1 cellular context compared by ENCODE assay signal in the genomic region with DNA sequence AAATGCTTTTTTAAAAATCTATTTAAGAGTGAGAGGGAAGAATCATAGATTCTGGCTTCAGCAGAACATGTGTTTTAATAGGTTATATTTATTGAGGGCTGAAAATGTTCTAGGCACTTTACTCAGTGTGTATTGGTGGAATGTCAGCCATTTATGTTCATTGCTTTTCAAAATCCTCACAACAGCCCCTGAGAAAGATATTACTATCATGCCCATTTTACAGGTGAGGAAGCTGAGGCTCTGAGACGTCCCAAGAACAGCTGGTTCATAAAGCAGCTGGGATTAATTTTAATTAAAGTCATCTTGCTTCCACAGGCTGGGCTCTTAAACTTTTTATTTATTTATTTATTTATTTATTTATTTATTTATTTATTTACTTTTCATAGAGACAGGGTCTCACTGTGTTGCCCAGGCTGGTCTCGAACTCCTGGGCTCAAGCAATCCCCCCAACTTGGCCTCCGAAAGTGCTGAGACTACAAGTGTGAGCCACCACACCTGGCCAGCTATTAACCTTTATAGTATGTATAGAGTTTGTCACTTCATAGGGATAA.
TF ChIP-seq lines count a peak whose summit lies in the region.

No MANE protein-coding gene starts in this region.

TF ChIP-seq in GM12878, 131 proteins besides CTCF, POLR2A, EP300 and RAD21:
- TF ChIP-seq ZBTB33 (IDR thresholded peaks at IDR 0.05) (no peak), CREM (IDR thresholded peaks at IDR 0.05; ENCODE audit: low read depth) (no peak), PBX3 (IDR thresholded peaks at IDR 0.05; ENCODE audit: insufficient replicate concordance, low read depth, low read length) (no peak), RELA (IDR thresholded peaks at IDR 0.05; ENCODE audit: borderline replicate concordance, partially characterized antibody) (no peak), NKRF (conservative IDR thresholded peaks at IDR 0.05) (no peak), MLLT1 (IDR thresholded peaks at IDR 0.05) (no peak), SIX5 (IDR thresholded peaks at IDR 0.05; ENCODE audit: low read depth, low read length, severe bottlenecking) (no peak), BHLHE40 (IDR thresholded peaks at IDR 0.05; ENCODE audit: borderline replicate concordance in 1 of 2, low read depth in 2 of 2, low read length in 1 of 2) (no peak), ZNF384 (IDR thresholded peaks at IDR 0.05; ENCODE audit: borderline replicate concordance, low read depth, low read length) (no peak), SMARCA5 (IDR thresholded peaks at IDR 0.05) (no peak), MEF2B (IDR thresholded peaks at IDR 0.05; ENCODE audit: partially characterized antibody, poor library complexity, severe bottlenecking) (no peak), RFX5 (IDR thresholded peaks at IDR 0.05; ENCODE audit: low read depth, low read length) (no peak), HCFC1 (IDR thresholded peaks at IDR 0.05; ENCODE audit: low read length) (no peak), EZH2 (IDR thresholded peaks at IDR 0.05; ENCODE audit: borderline replicate concordance, control insufficient read depth, low read depth, low read length) (no peak), RB1 (IDR thresholded peaks at IDR 0.05; ENCODE audit: borderline replicate concordance) (no peak)
- TF ChIP-seq, protein P1, sequence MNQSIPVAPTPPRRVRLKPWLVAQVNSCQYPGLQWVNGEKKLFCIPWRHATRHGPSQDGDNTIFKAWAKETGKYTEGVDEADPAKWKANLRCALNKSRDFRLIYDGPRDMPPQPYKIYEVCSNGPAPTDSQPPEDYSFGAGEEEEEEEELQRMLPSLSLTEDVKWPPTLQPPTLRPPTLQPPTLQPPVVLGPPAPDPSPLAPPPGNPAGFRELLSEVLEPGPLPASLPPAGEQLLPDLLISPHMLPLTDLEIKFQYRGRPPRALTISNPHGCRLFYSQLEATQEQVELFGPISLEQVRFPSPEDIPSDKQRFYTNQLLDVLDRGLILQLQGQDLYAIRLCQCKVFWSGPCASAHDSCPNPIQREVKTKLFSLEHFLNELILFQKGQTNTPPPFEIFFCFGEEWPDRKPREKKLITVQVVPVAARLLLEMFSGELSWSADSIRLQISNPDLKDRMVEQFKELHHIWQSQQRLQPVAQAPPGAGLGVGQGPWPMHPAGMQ (IDR thresholded peaks at IDR 0.05; ENCODE audit: borderline replicate concordance): no peak
